Comparison of ENCODE assay signal across 8 cellular contexts in genomic region chr1:33255347-33256311, GRCh38. TPM values are rescaled to one million over a fixed set of nuclear protein-coding genes. Genes with fewer than 3 reads are reported as not detected.
DNase-seq lines count a peak whose midpoint lies in the region; ATAC-seq and TF ChIP-seq lines count a peak whose summit lies in the region.

No MANE protein-coding gene starts in this region.

- peak overlapping the region; percentile 49 for H3K4me3 Mint-ChIP-seq in glutamatergic neuron (ENCODE audit: unreplicated experiment)
- peak overlapping the region; percentile 80 for H3K4me3 Mint-ChIP-seq in type B pancreatic cell

- peak overlapping the region; percentile 14 for H3K27ac Mint-ChIP-seq in glutamatergic neuron (ENCODE audit: unreplicated experiment)
- peak overlapping the region; percentile 69 for H3K27ac Mint-ChIP-seq in type B pancreatic cell

- ATAC-seq in HG03521 (IDR thresholded peaks at IDR 0.05; ENCODE audit: unreplicated experiment) = peak; percentile 29

- H3K4me1 ChIP-seq in neutrophil (ENCODE audit: control insufficient read depth in 1 of 2, insufficient read depth in 1 of 2, low read depth in 1 of 2, low read length in 1 of 2) = peaks cover 23 to 27% of the 10 kb centered on the region in 2 experiments

- peaks cover 22% of the 10 kb centered on the region for H3K4me1 Mint-ChIP-seq in glutamatergic neuron (ENCODE audit: low read depth, unreplicated experiment)
- peaks cover 31% of the 10 kb centered on the region for H3K4me1 Mint-ChIP-seq in type B pancreatic cell (ENCODE audit: unreplicated experiment)

- H3K9me3 Mint-ChIP-seq in glutamatergic neuron (ENCODE audit: unreplicated experiment) = peaks cover 6% of the 10 kb centered on the region
- H3K9me3 Mint-ChIP-seq in type B pancreatic cell = no peaks in the 10 kb centered on the region

- TF ChIP-seq CTCF in glutamatergic neuron (IDR thresholded peaks at IDR 0.05; ENCODE audit: partially characterized antibody, unreplicated experiment) = no peak
- TF ChIP-seq CTCF in neutrophil (IDR thresholded peaks at IDR 0.05) = no peak
- no peak for TF ChIP-seq CTCF in type B pancreatic cell (conservative IDR thresholded peaks at IDR 0.05)

- DNase-seq in RPMI7951 (ENCODE audit: low read depth) (peak; percentile 77), glutamatergic neuron (peak; percentile 75), type B pancreatic cell (ENCODE audit: extremely low spot score, unreplicated experiment) (no peak)
- DNase-seq in activated naive CD4-positive, alpha-beta T cell treated with anti-CD3 and anti-CD28 coated beads, Interleukin-2, amount 50 U/mL, for 16 hours = peak; percentile 47
- no peak for DNase-seq in NK-92 treated with Interleukin-12 subunit alpha and Interleukin-12 subunit beta, amount 100 ng/mL, for 24 hours (lab: John Stamatoyannopoulos, UW)

- no peaks in the 10 kb centered on the region for H3K36me3 ChIP-seq in neutrophil

- H3K27me3 Mint-ChIP-seq in glutamatergic neuron (ENCODE audit: unreplicated experiment) (peaks cover 14% of the 10 kb centered on the region), type B pancreatic cell (peaks cover 8% of the 10 kb centered on the region)

- H3K36me3 Mint-ChIP-seq in glutamatergic neuron (ENCODE audit: unreplicated experiment) (peaks cover 2% of the 10 kb centered on the region), type B pancreatic cell (peaks cover 9% of the 10 kb centered on the region)

- peak; percentile 22 for TF ChIP-seq POLR2A in GM10847 (IDR thresholded peaks at IDR 0.05; ENCODE audit: extremely low read depth, insufficient read length)

- H3K27ac ChIP-seq in neutrophil = peak overlapping the region; percentile 61

- peaks cover 27% of the 10 kb centered on the region for H3K27me3 ChIP-seq in neutrophil

- peak overlapping the region; percentile 56 to 61 for H3K4me3 ChIP-seq in neutrophil (ENCODE audit: low read depth in 1 of 2, low read length in 1 of 2)

- H3K9me3 ChIP-seq in neutrophil = no peaks in the 10 kb centered on the region

RNA-seq across cellular contexts. Expression of gene ZNF362, which starts 0.7 kb away (rescaled TPM):
- total RNA-seq in RPMI7951 (2014; rRNA removed; shearing (Covaris generic)) = 6.6 and 8.9 TPM in 2 replicates
- total RNA-seq in glutamatergic neuron (ENCODE audit: unreplicated experiment) = 69.8 TPM
- total RNA-seq in type B pancreatic cell (ENCODE audit: low replicate concordance) = 49.0 and 66.5 TPM in 2 replicates

Comparison
In these comparisons a context has a peak if more than half of its experiments do, and no peak if none do; other contexts are left out.
1. DNase-seq: peak in RPMI7951 (single experiment), activated naive CD4-positive, alpha-beta T cell treated with anti-CD3 and anti-CD28 coated beads, Interleukin-2, amount 50 U/mL, for 16 hours (single experiment) and glutamatergic neuron (single experiment); none in type B pancreatic cell (single experiment) and NK-92 treated with Interleukin-12 subunit alpha and Interleukin-12 subunit beta, amount 100 ng/mL, for 24 hours (single experiment).